In the genomic region with DNA sequence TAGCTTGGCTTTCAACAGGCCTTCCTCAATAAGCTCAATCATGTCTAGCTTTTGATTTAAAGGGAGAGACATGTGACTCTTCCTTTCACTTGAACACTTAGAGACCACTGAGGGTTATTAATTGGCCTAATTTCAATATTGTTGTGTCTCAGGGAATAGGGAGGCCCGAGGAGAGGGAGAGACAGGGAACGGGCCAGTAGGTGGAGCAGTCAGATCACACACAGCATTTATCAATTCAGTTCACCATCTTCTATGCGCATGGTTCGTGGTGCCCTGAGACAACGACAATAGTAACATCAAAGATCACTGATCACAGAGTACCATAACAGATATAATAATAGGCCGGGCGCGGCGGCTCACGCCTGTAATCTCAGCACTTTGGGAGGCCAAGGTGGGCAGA, we compare ENCODE assay signal across 1 cellular context.
TF ChIP-seq lines count a peak whose summit lies in the region.

No MANE protein-coding gene starts in this region.

TF ChIP-seq in GM23338, 12 proteins besides CTCF, POLR2A, EP300 and RAD21 (continued from another document):
- TF ChIP-seq, protein P1, sequence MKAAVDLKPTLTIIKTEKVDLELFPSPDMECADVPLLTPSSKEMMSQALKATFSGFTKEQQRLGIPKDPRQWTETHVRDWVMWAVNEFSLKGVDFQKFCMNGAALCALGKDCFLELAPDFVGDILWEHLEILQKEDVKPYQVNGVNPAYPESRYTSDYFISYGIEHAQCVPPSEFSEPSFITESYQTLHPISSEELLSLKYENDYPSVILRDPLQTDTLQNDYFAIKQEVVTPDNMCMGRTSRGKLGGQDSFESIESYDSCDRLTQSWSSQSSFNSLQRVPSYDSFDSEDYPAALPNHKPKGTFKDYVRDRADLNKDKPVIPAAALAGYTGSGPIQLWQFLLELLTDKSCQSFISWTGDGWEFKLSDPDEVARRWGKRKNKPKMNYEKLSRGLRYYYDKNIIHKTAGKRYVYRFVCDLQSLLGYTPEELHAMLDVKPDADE (IDR thresholded peaks at IDR 0.05), result no peak
- TF ChIP-seq EZH2 (IDR thresholded peaks at IDR 0.05; ENCODE audit: low read depth, unreplicated experiment) (no peak), EZH2phosphoT487 (IDR thresholded peaks at IDR 0.05; ENCODE audit: unreplicated experiment) (no peak), ZNF114 (CRISPR knock-in tag; IDR thresholded peaks at IDR 0.05) (no peak), ZNF331 (CRISPR knock-in tag; IDR thresholded peaks at IDR 0.05; ENCODE audit: low read depth) (no peak)
